In the genomic region with DNA sequence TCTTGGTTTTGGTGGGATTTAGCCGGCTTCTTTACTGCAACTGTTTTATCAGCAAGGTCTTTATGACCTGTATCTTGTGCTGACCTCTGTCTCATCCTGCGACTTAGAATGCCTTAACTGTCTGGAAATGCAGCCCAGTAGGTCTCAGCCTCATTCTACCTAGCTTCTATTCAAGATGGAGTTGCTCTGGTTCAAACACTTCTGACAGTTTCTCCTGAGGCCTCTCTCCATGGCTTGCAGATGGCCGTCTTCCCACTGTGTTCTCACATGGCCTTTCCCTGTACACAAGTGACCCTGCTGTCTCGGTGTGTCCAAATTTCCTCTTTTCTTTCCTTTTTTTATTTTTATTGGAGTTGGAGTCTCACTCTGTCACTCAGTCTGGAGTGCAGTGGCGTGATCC, we compare ENCODE assay signal across 1 cellular context.
TF ChIP-seq lines count a peak whose summit lies in the region.

No MANE protein-coding gene starts in this region.

TF ChIP-seq in K562, 482 proteins besides CTCF, POLR2A, EP300 and RAD21 (continues in another document):
- TF ChIP-seq ZNF561 (CRISPR knock-in tag; conservative IDR thresholded peaks at IDR 0.05): 0 out of 2 replicates have a peak, but pooled peaks have one; percentile 25
- TF ChIP-seq RBM14 (IDR thresholded peaks at IDR 0.05; ENCODE audit: borderline replicate concordance, insufficient read depth, low read depth, low read length): no peak
- TF ChIP-seq, protein P1, sequence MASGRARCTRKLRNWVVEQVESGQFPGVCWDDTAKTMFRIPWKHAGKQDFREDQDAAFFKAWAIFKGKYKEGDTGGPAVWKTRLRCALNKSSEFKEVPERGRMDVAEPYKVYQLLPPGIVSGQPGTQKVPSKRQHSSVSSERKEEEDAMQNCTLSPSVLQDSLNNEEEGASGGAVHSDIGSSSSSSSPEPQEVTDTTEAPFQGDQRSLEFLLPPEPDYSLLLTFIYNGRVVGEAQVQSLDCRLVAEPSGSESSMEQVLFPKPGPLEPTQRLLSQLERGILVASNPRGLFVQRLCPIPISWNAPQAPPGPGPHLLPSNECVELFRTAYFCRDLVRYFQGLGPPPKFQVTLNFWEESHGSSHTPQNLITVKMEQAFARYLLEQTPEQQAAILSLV (tag; IDR thresholded peaks at IDR 0.05): peak; percentile 66; the same call in 1 of the 2 replicates
- TF ChIP-seq NR4A1 (CRISPR knock-in tag; IDR thresholded peaks at IDR 0.05): no peak
- TF ChIP-seq NR4A1 (tag; IDR thresholded peaks at IDR 0.05): peak; percentile 88
- TF ChIP-seq TEAD1 (CRISPR knock-in tag; IDR thresholded peaks at IDR 0.05): 0 out of 4 replicates have a peak, but pooled peaks of 1 of the 2 experiments have one; percentile 36
- TF ChIP-seq XRCC3 (IDR thresholded peaks at IDR 0.05): no peak
- TF ChIP-seq, protein P2, sequence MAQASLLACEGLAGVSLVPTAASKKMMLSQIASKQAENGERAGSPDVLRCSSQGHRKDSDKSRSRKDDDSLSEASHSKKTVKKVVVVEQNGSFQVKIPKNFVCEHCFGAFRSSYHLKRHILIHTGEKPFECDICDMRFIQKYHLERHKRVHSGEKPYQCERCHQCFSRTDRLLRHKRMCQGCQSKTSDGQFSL (CRISPR knock-in tag; IDR thresholded peaks at IDR 0.05): no peak
- TF ChIP-seq, protein P2 (tag; IDR thresholded peaks at IDR 0.05): peak in 1 of 2 experiments; percentile 88; a peak in 2 of 4 replicates
- TF ChIP-seq NFXL1 (CRISPR knock-in tag; IDR thresholded peaks at IDR 0.05): peak; percentile 68; the same call in 1 of the 2 replicates
- TF ChIP-seq, protein P3, sequence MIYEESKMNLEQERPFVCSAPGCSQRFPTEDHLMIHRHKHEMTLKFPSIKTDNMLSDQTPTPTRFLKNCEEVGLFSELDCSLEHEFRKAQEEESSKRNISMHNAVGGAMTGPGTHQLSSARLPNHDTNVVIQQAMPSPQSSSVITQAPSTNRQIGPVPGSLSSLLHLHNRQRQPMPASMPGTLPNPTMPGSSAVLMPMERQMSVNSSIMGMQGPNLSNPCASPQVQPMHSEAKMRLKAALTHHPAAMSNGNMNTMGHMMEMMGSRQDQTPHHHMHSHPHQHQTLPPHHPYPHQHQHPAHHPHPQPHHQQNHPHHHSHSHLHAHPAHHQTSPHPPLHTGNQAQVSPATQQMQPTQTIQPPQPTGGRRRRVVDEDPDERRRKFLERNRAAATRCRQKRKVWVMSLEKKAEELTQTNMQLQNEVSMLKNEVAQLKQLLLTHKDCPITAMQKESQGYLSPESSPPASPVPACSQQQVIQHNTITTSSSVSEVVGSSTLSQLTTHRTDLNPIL (CRISPR knock-in tag; IDR thresholded peaks at IDR 0.05): no peak
- TF ChIP-seq, protein P4, sequence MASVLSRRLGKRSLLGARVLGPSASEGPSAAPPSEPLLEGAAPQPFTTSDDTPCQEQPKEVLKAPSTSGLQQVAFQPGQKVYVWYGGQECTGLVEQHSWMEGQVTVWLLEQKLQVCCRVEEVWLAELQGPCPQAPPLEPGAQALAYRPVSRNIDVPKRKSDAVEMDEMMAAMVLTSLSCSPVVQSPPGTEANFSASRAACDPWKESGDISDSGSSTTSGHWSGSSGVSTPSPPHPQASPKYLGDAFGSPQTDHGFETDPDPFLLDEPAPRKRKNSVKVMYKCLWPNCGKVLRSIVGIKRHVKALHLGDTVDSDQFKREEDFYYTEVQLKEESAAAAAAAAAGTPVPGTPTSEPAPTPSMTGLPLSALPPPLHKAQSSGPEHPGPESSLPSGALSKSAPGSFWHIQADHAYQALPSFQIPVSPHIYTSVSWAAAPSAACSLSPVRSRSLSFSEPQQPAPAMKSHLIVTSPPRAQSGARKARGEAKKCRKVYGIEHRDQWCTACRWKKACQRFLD (CRISPR knock-in tag; IDR thresholded peaks at IDR 0.05): 0 out of 2 replicates have a peak, but pooled peaks have one; percentile 31
- peak; percentile 33; the same call in 1 of the 2 replicates for TF ChIP-seq ZNF766 (CRISPR knock-in tag; conservative IDR thresholded peaks at IDR 0.05)
- 0 out of 2 replicates have a peak, but pooled peaks have one; percentile 18 for TF ChIP-seq CXXC5 (CRISPR knock-in tag; IDR thresholded peaks at IDR 0.05)
- TF ChIP-seq E2F3 (CRISPR knock-in tag; IDR thresholded peaks at IDR 0.05): peak; percentile 63; the same call in 1 of the 2 replicates
- TF ChIP-seq, protein P5, sequence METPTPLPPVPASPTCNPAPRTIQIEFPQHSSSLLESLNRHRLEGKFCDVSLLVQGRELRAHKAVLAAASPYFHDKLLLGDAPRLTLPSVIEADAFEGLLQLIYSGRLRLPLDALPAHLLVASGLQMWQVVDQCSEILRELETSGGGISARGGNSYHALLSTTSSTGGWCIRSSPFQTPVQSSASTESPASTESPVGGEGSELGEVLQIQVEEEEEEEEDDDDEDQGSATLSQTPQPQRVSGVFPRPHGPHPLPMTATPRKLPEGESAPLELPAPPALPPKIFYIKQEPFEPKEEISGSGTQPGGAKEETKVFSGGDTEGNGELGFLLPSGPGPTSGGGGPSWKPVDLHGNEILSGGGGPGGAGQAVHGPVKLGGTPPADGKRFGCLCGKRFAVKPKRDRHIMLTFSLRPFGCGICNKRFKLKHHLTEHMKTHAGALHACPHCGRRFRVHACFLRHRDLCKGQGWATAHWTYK (CRISPR knock-in tag; IDR thresholded peaks at IDR 0.05): no peak
- TF ChIP-seq, protein P6, sequence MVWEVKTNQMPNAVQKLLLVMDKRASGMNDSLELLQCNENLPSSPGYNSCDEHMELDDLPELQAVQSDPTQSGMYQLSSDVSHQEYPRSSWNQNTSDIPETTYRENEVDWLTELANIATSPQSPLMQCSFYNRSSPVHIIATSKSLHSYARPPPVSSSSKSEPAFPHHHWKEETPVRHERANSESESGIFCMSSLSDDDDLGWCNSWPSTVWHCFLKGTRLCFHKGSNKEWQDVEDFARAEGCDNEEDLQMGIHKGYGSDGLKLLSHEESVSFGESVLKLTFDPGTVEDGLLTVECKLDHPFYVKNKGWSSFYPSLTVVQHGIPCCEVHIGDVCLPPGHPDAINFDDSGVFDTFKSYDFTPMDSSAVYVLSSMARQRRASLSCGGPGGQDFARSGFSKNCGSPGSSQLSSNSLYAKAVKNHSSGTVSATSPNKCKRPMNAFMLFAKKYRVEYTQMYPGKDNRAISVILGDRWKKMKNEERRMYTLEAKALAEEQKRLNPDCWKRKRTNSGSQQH (CRISPR knock-in tag; IDR thresholded peaks at IDR 0.05): no peak
- no peak for TF ChIP-seq ZNF3 (CRISPR knock-in tag; IDR thresholded peaks at IDR 0.05)
- TF ChIP-seq SMAD4 (CRISPR knock-in tag; conservative IDR thresholded peaks at IDR 0.05): peak; percentile 73
- no peak for TF ChIP-seq SP1 (CRISPR knock-in tag; IDR thresholded peaks at IDR 0.05)
- no peak for TF ChIP-seq NFATC3 (IDR thresholded peaks at IDR 0.05)
- TF ChIP-seq ETV6 (IDR thresholded peaks at IDR 0.05; ENCODE audit: borderline replicate concordance in 1 of 2, low read depth in 2 of 2, low read length in 1 of 2): no peak
- no peak for TF ChIP-seq ETV6 (CRISPR knock-in tag; IDR thresholded peaks at IDR 0.05; ENCODE audit: borderline replicate concordance)
- TF ChIP-seq PYGO2 (tag; IDR thresholded peaks at IDR 0.05): peak; percentile 72
- TF ChIP-seq, protein P7, sequence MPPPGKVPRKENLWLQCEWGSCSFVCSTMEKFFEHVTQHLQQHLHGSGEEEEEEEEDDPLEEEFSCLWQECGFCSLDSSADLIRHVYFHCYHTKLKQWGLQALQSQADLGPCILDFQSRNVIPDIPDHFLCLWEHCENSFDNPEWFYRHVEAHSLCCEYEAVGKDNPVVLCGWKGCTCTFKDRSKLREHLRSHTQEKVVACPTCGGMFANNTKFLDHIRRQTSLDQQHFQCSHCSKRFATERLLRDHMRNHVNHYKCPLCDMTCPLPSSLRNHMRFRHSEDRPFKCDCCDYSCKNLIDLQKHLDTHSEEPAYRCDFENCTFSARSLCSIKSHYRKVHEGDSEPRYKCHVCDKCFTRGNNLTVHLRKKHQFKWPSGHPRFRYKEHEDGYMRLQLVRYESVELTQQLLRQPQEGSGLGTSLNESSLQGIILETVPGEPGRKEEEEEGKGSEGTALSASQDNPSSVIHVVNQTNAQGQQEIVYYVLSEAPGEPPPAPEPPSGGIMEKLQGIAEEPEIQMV (tag; conservative IDR thresholded peaks at IDR 0.05; ENCODE audit: low read depth): 0 out of 2 replicates have a peak, but pooled peaks have one; percentile 23
- no peak for TF ChIP-seq SP2 (IDR thresholded peaks at IDR 0.05; ENCODE audit: extremely low read depth, low read depth, low read length, poor library complexity, severe bottlenecking)
- TF ChIP-seq, protein P8, sequence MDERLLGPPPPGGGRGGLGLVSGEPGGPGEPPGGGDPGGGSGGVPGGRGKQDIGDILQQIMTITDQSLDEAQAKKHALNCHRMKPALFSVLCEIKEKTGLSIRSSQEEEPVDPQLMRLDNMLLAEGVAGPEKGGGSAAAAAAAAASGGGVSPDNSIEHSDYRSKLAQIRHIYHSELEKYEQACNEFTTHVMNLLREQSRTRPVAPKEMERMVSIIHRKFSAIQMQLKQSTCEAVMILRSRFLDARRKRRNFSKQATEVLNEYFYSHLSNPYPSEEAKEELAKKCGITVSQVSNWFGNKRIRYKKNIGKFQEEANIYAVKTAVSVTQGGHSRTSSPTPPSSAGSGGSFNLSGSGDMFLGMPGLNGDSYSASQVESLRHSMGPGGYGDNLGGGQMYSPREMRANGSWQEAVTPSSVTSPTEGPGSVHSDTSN (CRISPR knock-in tag; IDR thresholded peaks at IDR 0.05; ENCODE audit: low read depth): no peak
- TF ChIP-seq, protein P8 (tag; conservative IDR thresholded peaks at IDR 0.05; ENCODE audit: low read depth): 0 out of 2 replicates have a peak, but pooled peaks have one; percentile 8
- TF ChIP-seq SMARCC2 (IDR thresholded peaks at IDR 0.05; ENCODE audit: low read depth): no peak
- peak; percentile 79 for TF ChIP-seq ZNF583 (CRISPR knock-in tag; IDR thresholded peaks at IDR 0.05)
- TF ChIP-seq, protein P9, sequence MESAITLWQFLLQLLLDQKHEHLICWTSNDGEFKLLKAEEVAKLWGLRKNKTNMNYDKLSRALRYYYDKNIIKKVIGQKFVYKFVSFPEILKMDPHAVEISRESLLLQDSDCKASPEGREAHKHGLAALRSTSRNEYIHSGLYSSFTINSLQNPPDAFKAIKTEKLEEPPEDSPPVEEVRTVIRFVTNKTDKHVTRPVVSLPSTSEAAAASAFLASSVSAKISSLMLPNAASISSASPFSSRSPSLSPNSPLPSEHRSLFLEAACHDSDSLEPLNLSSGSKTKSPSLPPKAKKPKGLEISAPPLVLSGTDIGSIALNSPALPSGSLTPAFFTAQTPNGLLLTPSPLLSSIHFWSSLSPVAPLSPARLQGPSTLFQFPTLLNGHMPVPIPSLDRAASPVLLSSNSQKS (CRISPR knock-in tag; IDR thresholded peaks at IDR 0.05): no peak
- no peak for TF ChIP-seq ZNF232 (CRISPR knock-in tag; IDR thresholded peaks at IDR 0.05)
- TF ChIP-seq, protein P10, sequence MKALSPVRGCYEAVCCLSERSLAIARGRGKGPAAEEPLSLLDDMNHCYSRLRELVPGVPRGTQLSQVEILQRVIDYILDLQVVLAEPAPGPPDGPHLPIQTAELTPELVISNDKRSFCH (CRISPR knock-in tag; IDR thresholded peaks at IDR 0.05): no peak
- TF ChIP-seq, protein P10 (tag; IDR thresholded peaks at IDR 0.05): peak; percentile 85
- no peak for TF ChIP-seq SMAD1 (IDR thresholded peaks at IDR 0.05; ENCODE audit: low read depth, low read length, partially characterized antibody)
- TF ChIP-seq SMAD3 (CRISPR knock-in tag; conservative IDR thresholded peaks at IDR 0.05): 0 out of 2 replicates have a peak, but pooled peaks have one; percentile 58
- peak; percentile 86 for TF ChIP-seq MEF2D (tag; conservative IDR thresholded peaks at IDR 0.05; ENCODE audit: low read depth)
- TF ChIP-seq ZNF668 (CRISPR knock-in tag; IDR thresholded peaks at IDR 0.05): peak; percentile 70; the same call in 1 of the 2 replicates
- TF ChIP-seq, protein P11, sequence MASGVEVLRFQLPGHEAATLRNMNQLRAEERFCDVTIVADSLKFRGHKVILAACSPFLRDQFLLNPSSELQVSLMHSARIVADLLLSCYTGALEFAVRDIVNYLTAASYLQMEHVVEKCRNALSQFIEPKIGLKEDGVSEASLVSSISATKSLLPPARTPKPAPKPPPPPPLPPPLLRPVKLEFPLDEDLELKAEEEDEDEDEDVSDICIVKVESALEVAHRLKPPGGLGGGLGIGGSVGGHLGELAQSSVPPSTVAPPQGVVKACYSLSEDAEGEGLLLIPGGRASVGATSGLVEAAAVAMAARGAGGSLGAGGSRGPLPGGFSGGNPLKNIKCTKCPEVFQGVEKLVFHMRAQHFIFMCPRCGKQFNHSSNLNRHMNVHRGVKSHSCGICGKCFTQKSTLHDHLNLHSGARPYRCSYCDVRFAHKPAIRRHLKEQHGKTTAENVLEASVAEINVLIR (CRISPR knock-in tag; IDR thresholded peaks at IDR 0.05): peak; percentile 22; the same call in 1 of the 2 replicates
- no peak for TF ChIP-seq NCOA4 (IDR thresholded peaks at IDR 0.05; ENCODE audit: partially characterized antibody)
- TF ChIP-seq, protein P12, sequence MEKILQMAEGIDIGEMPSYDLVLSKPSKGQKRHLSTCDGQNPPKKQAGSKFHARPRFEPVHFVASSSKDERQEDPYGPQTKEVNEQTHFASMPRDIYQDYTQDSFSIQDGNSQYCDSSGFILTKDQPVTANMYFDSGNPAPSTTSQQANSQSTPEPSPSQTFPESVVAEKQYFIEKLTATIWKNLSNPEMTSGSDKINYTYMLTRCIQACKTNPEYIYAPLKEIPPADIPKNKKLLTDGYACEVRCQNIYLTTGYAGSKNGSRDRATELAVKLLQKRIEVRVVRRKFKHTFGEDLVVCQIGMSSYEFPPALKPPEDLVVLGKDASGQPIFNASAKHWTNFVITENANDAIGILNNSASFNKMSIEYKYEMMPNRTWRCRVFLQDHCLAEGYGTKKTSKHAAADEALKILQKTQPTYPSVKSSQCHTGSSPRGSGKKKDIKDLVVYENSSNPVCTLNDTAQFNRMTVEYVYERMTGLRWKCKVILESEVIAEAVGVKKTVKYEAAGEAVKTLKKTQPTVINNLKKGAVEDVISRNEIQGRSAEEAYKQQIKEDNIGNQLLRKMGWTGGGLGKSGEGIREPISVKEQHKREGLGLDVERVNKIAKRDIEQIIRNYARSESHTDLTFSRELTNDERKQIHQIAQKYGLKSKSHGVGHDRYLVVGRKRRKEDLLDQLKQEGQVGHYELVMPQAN (IDR thresholded peaks at IDR 0.05; ENCODE audit: borderline replicate concordance): no peak
- peak; percentile 56; the same call in 1 of the 2 replicates for TF ChIP-seq ZNF311 (CRISPR knock-in tag; IDR thresholded peaks at IDR 0.05)
- TF ChIP-seq KLF6 (CRISPR knock-in tag; IDR thresholded peaks at IDR 0.05; ENCODE audit: borderline replicate concordance): peak; percentile 50; the same call in 1 of the 2 replicates
- TF ChIP-seq TAF7 (tag; IDR thresholded peaks at IDR 0.05): 0 out of 2 replicates have a peak, but pooled peaks have one; percentile 16
- TF ChIP-seq TRIM24 (IDR thresholded peaks at IDR 0.05): no peak
